Comparison of ENCODE assay signal across 8 cellular contexts in genomic region chr9:114908796-114909448, GRCh38. TPM values are rescaled to one million over a fixed set of nuclear protein-coding genes. Genes with fewer than 3 reads are reported as not detected.
A peak's percentile ranks its signal among the peaks of the same experiment; 100 is the strongest.
DNase-seq lines count a peak whose midpoint lies in the region; ATAC-seq, FAIRE-seq and TF ChIP-seq lines count a peak whose summit lies in the region.

No MANE protein-coding gene starts in this region.

- FAIRE-seq in RCC 7860 (lab: Jason Lieb, UNC): no peak

- no peak for ATAC-seq in HG03469 (IDR thresholded peaks at IDR 0.05; ENCODE audit: unreplicated experiment)
- no peak for ATAC-seq in GM18909 (IDR thresholded peaks at IDR 0.05; ENCODE audit: poor library complexity, unreplicated experiment)

- TF ChIP-seq CTCF in epithelial cell of esophagus (IDR thresholded peaks at IDR 0.05; ENCODE audit: insufficient read depth, low read depth, low read length, missing control alignments): no peak

- no peak overlapping the region for H3K4me3 ChIP-seq in epithelial cell of esophagus (ENCODE audit: low read length)

- peak; percentile 31 for DNase-seq in stimulated activated CD4-positive, alpha-beta T cell treated with anti-CD3 and anti-CD28 coated beads, Interleukin-4, amount 100 ng/mL, for 24 hours
- DNase-seq in stimulated activated CD4-positive, alpha-beta T cell treated with anti-CD3 and anti-CD28 coated beads, Interleukin-12 subunit alpha, Interleukin-12 subunit beta, amount 100 ng/mL, for 4 hours: no peak
- DNase-seq in RCC 7860 (ENCODE audit: low spot score) (peak; percentile 75), epithelial cell of esophagus (ENCODE audit: low read depth) (peak; percentile 38), HPDE6-E6E7 (ENCODE audit: extremely low spot score) (no peak), ureter (ENCODE audit: low spot score) (no peak)

RNA-seq across cellular contexts. Expression of gene TNFSF8, which starts 21.5 kb away (rescaled TPM):
- 1.5 TPM for total RNA-seq in ureter

Comparison
In these comparisons a context has a peak if more than half of its experiments do, and no peak if none do; other contexts are left out.
1. DNase-seq: peak in stimulated activated CD4-positive, alpha-beta T cell treated with anti-CD3 and anti-CD28 coated beads, Interleukin-4, amount 100 ng/mL, for 24 hours (single experiment), RCC 7860 (single experiment) and epithelial cell of esophagus (single experiment); none in stimulated activated CD4-positive, alpha-beta T cell treated with anti-CD3 and anti-CD28 coated beads, Interleukin-12 subunit alpha, Interleukin-12 subunit beta, amount 100 ng/mL, for 4 hours (single experiment), HPDE6-E6E7 (single experiment) and ureter (single experiment).